ENCODE assay signal across 1 cellular context in the genomic region with DNA sequence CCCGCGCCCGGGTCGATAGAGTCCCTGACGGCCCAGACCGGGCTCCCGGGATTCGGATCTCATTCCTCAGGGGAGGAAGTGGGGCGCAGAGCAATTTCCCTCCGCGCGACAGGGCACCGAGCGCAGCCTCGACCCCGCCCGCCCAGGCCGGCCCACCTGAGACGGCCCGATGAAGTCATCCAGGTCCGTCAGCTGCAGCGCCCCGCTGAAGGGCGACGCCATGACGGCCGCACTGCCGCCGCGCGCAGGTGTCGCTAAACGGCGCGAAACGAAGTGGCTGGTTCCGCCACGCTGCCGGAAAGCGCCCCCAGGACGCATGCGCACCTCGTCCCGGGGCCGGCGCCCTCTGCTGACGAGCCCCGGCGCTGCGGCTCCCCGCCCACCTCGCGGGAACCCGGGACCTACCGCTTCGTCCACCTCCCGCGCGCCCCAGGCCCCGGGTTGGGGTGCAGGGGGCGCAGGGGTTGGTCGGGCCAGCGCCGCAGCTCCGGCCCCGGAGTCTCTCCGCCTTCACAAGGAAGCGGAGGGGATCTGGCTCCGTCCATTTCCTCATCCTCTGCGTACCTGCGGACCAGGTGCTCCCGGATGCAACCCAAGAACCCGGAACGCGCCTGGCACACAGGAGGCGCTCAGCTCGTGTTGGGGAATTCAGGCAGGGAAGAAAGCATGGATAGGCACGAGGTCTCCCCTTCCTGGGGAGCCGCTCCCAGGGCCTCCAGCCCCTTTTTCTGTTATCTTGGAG.
TF ChIP-seq lines count a peak whose summit lies in the region.

A gene (minus strand): TSS at position 234 of the 742 bp plus-strand sequence. CDS start 12 bp downstream, at position 222.

TF ChIP-seq in GM12878, 131 proteins besides CTCF, POLR2A, EP300 and RAD21 (continued from another document and continues in another):
- TF ChIP-seq, protein P1, sequence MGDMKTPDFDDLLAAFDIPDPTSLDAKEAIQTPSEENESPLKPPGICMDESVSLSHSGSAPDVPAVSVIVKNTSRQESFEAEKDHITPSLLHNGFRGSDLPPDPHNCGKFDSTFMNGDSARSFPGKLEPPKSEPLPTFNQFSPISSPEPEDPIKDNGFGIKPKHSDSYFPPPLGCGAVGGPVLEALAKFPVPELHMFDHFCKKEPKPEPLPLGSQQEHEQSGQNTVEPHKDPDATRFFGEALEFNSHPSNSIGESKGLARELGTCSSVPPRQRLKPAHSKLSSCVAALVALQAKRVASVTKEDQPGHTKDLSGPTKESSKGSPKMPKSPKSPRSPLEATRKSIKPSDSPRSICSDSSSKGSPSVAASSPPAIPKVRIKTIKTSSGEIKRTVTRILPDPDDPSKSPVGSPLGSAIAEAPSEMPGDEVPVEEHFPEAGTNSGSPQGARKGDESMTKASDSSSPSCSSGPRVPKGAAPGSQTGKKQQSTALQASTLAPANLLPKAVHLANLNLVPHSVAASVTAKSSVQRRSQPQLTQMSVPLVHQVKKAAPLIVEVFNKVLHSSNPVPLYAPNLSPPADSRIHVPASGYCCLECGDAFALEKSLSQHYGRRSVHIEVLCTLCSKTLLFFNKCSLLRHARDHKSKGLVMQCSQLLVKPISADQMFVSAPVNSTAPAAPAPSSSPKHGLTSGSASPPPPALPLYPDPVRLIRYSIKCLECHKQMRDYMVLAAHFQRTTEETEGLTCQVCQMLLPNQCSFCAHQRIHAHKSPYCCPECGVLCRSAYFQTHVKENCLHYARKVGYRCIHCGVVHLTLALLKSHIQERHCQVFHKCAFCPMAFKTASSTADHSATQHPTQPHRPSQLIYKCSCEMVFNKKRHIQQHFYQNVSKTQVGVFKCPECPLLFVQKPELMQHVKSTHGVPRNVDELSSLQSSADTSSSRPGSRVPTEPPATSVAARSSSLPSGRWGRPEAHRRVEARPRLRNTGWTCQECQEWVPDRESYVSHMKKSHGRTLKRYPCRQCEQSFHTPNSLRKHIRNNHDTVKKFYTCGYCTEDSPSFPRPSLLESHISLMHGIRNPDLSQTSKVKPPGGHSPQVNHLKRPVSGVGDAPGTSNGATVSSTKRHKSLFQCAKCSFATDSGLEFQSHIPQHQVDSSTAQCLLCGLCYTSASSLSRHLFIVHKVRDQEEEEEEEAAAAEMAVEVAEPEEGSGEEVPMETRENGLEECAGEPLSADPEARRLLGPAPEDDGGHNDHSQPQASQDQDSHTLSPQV (IDR thresholded peaks at IDR 0.05), result peak; percentile 100
- TF ChIP-seq POU2F2 (IDR thresholded peaks at IDR 0.05; ENCODE audit: borderline replicate concordance, low read depth, low read length) (no peak; the same call in 1 of the 3 replicates), EGR1 (IDR thresholded peaks at IDR 0.05; ENCODE audit: borderline replicate concordance in 1 of 2, low read depth in 2 of 2, low read length in 2 of 2) (peak in 1 of 2 experiments; percentile 56; a peak in 1 of 3 replicates), SMC3 (IDR thresholded peaks at IDR 0.05; ENCODE audit: borderline replicate concordance, low read length) (peak; percentile 29; the same call in 1 of the 2 replicates), MEF2B (IDR thresholded peaks at IDR 0.05; ENCODE audit: partially characterized antibody, poor library complexity, severe bottlenecking) (no peak), SREBF1 (IDR thresholded peaks at IDR 0.05; ENCODE audit: low read length) (0 out of 2 replicates have a peak, but pooled peaks have one; percentile 4), IRF4 (IDR thresholded peaks at IDR 0.05; ENCODE audit: low read depth, low read length) (no peak), ZNF217 (IDR thresholded peaks at IDR 0.05) (peak; percentile 57), BACH1 (IDR thresholded peaks at IDR 0.05; ENCODE audit: borderline replicate concordance) (peak; percentile 60; the same call in 1 of the 2 replicates), JUND (IDR thresholded peaks at IDR 0.05; ENCODE audit: low read depth, low read length) (peak; percentile 66; the same call in 1 of the 2 replicates), RCOR1 (conservative IDR thresholded peaks at IDR 0.05; ENCODE audit: low read depth, low read length) (no peak), PAX5 (IDR thresholded peaks at IDR 0.05; ENCODE audit: borderline replicate concordance, low read depth, low read length) (peak; percentile 48; the same call in 1 of the 2 replicates), RB1 (IDR thresholded peaks at IDR 0.05; ENCODE audit: borderline replicate concordance) (0 out of 2 replicates have a peak, but pooled peaks have one; percentile 81), ZNF24 (IDR thresholded peaks at IDR 0.05) (peak; percentile 67; the same call in 1 of the 2 replicates), TCF12 (IDR thresholded peaks at IDR 0.05; ENCODE audit: low read depth, low read length) (peak; percentile 67; the same call in 1 of the 2 replicates), POLR2AphosphoS5 (IDR thresholded peaks at IDR 0.05; ENCODE audit: low read length) (peak; percentile 51; the same call in 1 of the 2 replicates), RAD51 (IDR thresholded peaks at IDR 0.05) (no peak), GATAD2B (conservative IDR thresholded peaks at IDR 0.05; ENCODE audit: low read depth) (peak; percentile 95), MTA2 (IDR thresholded peaks at IDR 0.05; ENCODE audit: low read depth) (no peak), SIX5 (IDR thresholded peaks at IDR 0.05; ENCODE audit: low read depth, low read length, severe bottlenecking) (peak; percentile 92), BHLHE40 (IDR thresholded peaks at IDR 0.05; ENCODE audit: borderline replicate concordance in 1 of 2, low read depth in 2 of 2, low read length in 1 of 2) (peak; percentile 65 to 72; a peak in 3 of 4 replicates), ASH2L (IDR thresholded peaks at IDR 0.05; ENCODE audit: borderline replicate concordance, low read depth) (no peak), LARP7 (IDR thresholded peaks at IDR 0.05) (peak; percentile 85), RUNX3 (IDR thresholded peaks at IDR 0.05; ENCODE audit: low read length) (0 out of 2 replicates have a peak, but pooled peaks have one; percentile 16), ZNF274 (IDR thresholded peaks at IDR 0.05; ENCODE audit: insufficient read depth, insufficient read length) (no peak), HCFC1 (IDR thresholded peaks at IDR 0.05; ENCODE audit: low read length) (peak; percentile 97), CREB1 (IDR thresholded peaks at IDR 0.05; ENCODE audit: low read depth) (peak; percentile 97), TCF3 (IDR thresholded peaks at IDR 0.05; ENCODE audit: borderline replicate concordance, insufficient read depth, low read depth, low read length) (0 out of 2 replicates have a peak, but pooled peaks have one; percentile 42), YY1 (IDR thresholded peaks at IDR 0.05; ENCODE audit: low read depth, low read length) (peak; percentile 98), BMI1 (IDR thresholded peaks at IDR 0.05; ENCODE audit: borderline replicate concordance) (no peak), NFXL1 (IDR thresholded peaks at IDR 0.05; ENCODE audit: borderline replicate concordance) (no peak), NRF1 (conservative IDR thresholded peaks at IDR 0.05; ENCODE audit: low read depth, low read length) (peak; percentile 82), RFX5 (IDR thresholded peaks at IDR 0.05; ENCODE audit: low read depth, low read length) (no peak), NBN (IDR thresholded peaks at IDR 0.05) (no peak), TCF7 (IDR thresholded peaks at IDR 0.05; ENCODE audit: borderline replicate concordance) (no peak)
- TF ChIP-seq, protein P2, sequence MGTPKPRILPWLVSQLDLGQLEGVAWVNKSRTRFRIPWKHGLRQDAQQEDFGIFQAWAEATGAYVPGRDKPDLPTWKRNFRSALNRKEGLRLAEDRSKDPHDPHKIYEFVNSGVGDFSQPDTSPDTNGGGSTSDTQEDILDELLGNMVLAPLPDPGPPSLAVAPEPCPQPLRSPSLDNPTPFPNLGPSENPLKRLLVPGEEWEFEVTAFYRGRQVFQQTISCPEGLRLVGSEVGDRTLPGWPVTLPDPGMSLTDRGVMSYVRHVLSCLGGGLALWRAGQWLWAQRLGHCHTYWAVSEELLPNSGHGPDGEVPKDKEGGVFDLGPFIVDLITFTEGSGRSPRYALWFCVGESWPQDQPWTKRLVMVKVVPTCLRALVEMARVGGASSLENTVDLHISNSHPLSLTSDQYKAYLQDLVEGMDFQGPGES (IDR thresholded peaks at IDR 0.05), result no peak; the same call in 1 of the 2 replicates
- TF ChIP-seq, protein P3, sequence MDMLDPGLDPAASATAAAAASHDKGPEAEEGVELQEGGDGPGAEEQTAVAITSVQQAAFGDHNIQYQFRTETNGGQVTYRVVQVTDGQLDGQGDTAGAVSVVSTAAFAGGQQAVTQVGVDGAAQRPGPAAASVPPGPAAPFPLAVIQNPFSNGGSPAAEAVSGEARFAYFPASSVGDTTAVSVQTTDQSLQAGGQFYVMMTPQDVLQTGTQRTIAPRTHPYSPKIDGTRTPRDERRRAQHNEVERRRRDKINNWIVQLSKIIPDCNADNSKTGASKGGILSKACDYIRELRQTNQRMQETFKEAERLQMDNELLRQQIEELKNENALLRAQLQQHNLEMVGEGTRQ (IDR thresholded peaks at IDR 0.05; ENCODE audit: borderline replicate concordance, low read depth, low read length), result no peak
- TF ChIP-seq, protein P4, sequence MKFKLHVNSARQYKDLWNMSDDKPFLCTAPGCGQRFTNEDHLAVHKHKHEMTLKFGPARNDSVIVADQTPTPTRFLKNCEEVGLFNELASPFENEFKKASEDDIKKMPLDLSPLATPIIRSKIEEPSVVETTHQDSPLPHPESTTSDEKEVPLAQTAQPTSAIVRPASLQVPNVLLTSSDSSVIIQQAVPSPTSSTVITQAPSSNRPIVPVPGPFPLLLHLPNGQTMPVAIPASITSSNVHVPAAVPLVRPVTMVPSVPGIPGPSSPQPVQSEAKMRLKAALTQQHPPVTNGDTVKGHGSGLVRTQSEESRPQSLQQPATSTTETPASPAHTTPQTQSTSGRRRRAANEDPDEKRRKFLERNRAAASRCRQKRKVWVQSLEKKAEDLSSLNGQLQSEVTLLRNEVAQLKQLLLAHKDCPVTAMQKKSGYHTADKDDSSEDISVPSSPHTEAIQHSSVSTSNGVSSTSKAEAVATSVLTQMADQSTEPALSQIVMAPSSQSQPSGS (IDR thresholded peaks at IDR 0.05; ENCODE audit: low read length), result no peak; the same call in 1 of the 2 replicates
- TF ChIP-seq, protein P5, sequence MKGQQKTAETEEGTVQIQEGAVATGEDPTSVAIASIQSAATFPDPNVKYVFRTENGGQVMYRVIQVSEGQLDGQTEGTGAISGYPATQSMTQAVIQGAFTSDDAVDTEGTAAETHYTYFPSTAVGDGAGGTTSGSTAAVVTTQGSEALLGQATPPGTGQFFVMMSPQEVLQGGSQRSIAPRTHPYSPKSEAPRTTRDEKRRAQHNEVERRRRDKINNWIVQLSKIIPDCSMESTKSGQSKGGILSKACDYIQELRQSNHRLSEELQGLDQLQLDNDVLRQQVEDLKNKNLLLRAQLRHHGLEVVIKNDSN (IDR thresholded peaks at IDR 0.05; ENCODE audit: borderline replicate concordance, extremely low read length, insufficient read depth, low read depth, low read length), result no peak
- TF ChIP-seq, protein P6, sequence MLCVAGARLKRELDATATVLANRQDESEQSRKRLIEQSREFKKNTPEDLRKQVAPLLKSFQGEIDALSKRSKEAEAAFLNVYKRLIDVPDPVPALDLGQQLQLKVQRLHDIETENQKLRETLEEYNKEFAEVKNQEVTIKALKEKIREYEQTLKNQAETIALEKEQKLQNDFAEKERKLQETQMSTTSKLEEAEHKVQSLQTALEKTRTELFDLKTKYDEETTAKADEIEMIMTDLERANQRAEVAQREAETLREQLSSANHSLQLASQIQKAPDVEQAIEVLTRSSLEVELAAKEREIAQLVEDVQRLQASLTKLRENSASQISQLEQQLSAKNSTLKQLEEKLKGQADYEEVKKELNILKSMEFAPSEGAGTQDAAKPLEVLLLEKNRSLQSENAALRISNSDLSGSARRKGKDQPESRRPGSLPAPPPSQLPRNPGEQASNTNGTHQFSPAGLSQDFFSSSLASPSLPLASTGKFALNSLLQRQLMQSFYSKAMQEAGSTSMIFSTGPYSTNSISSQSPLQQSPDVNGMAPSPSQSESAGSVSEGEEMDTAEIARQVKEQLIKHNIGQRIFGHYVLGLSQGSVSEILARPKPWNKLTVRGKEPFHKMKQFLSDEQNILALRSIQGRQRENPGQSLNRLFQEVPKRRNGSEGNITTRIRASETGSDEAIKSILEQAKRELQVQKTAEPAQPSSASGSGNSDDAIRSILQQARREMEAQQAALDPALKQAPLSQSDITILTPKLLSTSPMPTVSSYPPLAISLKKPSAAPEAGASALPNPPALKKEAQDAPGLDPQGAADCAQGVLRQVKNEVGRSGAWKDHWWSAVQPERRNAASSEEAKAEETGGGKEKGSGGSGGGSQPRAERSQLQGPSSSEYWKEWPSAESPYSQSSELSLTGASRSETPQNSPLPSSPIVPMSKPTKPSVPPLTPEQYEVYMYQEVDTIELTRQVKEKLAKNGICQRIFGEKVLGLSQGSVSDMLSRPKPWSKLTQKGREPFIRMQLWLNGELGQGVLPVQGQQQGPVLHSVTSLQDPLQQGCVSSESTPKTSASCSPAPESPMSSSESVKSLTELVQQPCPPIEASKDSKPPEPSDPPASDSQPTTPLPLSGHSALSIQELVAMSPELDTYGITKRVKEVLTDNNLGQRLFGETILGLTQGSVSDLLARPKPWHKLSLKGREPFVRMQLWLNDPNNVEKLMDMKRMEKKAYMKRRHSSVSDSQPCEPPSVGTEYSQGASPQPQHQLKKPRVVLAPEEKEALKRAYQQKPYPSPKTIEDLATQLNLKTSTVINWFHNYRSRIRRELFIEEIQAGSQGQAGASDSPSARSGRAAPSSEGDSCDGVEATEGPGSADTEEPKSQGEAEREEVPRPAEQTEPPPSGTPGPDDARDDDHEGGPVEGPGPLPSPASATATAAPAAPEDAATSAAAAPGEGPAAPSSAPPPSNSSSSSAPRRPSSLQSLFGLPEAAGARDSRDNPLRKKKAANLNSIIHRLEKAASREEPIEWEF (IDR thresholded peaks at IDR 0.05; ENCODE audit: insufficient replicate concordance, low read depth, low read length), result peak; percentile 70
- TF ChIP-seq, protein P7, sequence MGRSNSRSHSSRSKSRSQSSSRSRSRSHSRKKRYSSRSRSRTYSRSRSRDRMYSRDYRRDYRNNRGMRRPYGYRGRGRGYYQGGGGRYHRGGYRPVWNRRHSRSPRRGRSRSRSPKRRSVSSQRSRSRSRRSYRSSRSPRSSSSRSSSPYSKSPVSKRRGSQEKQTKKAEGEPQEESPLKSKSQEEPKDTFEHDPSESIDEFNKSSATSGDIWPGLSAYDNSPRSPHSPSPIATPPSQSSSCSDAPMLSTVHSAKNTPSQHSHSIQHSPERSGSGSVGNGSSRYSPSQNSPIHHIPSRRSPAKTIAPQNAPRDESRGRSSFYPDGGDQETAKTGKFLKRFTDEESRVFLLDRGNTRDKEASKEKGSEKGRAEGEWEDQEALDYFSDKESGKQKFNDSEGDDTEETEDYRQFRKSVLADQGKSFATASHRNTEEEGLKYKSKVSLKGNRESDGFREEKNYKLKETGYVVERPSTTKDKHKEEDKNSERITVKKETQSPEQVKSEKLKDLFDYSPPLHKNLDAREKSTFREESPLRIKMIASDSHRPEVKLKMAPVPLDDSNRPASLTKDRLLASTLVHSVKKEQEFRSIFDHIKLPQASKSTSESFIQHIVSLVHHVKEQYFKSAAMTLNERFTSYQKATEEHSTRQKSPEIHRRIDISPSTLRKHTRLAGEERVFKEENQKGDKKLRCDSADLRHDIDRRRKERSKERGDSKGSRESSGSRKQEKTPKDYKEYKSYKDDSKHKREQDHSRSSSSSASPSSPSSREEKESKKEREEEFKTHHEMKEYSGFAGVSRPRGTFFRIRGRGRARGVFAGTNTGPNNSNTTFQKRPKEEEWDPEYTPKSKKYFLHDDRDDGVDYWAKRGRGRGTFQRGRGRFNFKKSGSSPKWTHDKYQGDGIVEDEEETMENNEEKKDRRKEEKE (IDR thresholded peaks at IDR 0.05), result no peak
